ENCODE assay signal across 9 cellular contexts in the genomic region with DNA sequence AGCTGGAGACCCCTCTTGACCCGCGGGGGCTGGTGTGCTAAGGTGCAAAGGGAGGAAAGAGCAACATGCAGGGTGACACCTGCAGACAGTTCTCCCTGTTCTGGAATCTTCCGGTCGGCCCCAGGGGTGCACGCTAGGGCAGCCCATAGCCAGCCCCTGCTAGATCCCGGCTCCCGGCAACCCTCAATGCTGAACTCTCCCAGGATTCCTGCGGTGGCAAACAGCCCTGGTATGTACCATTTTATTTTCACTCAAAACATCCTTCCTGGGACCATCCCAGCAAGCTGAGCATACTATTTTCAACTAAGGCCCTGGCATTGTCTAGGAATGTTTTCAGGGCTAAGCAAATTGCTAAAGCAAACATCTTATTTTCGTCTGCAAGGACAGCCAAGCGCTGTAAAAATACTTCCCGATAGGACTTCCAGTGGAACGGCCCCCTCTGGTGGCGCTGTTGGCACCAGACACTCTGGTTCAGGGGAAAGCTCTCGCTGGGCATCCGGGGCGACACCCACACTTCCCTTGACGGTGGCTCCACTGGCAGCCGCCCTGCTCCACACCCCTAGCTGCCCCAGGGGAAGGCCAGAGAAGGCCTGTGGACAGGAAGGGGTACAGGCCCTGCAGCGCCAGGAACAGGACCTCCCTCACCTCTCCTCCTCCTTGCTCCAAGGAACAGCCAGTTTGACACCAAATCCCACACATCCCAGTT.
DNase-seq lines count a peak whose midpoint lies in the region; ATAC-seq, FAIRE-seq and TF ChIP-seq lines count a peak whose summit lies in the region.
"Had no signal": no experiment of that assay in that cellular context is flagged by ENCODE, and none has a peak within 500 bp of the region (broad histone marks: within the 10 kb centered on the region; RNA-seq: fewer than 3 reads in every experiment).

No MANE protein-coding gene starts in this region.

- no peak overlapping the region for H2BK120ac ChIP-seq in neuronal stem cell (ENCODE audit: low read depth, low read length)

- H2AFZ ChIP-seq in neuronal stem cell (ENCODE audit: low read length): no peak overlapping the region

- no peak for FAIRE-seq in frontal cortex (lab: Jason Lieb, UNC)
- FAIRE-seq: endometrium had no signal

- ATAC-seq in upper lobe of right lung (peak; percentile 87), HG03457 (IDR thresholded peaks at IDR 0.05; ENCODE audit: unreplicated experiment) (no peak)

- TF ChIP-seq CTCF in upper lobe of right lung (IDR thresholded peaks at IDR 0.05): peak; percentile 87

- peaks cover 38 to 45% of the 10 kb centered on the region in 2 donors for H3K4me1 ChIP-seq in neuronal stem cell (ENCODE audit: control insufficient read depth in 2 of 2, insufficient read depth in 1 of 2, low read depth in 1 of 2, low read length in 2 of 2)
- H3K4me1 ChIP-seq in upper lobe of right lung: peaks cover 78% of the 10 kb centered on the region

- H2AK5ac ChIP-seq in neuronal stem cell (ENCODE audit: low read depth, low read length): no peak overlapping the region

- intact Hi-C loops in upper lobe of right lung (cut with DNase I): no loop called here

- peak overlapping the region; percentile 36 for H3K9ac ChIP-seq in neuronal stem cell (ENCODE audit: low read depth, low read length, poor library complexity)

- H3K9me3 ChIP-seq in neuronal stem cell (replicated peaks in 1 of 2; ENCODE audit: control insufficient read depth in 2 of 2, insufficient read depth in 1 of 2, low read depth in 1 of 2, low read length in 2 of 2) (no peaks in the 10 kb centered on the region), upper lobe of right lung (no peaks in the 10 kb centered on the region)

- no peak overlapping the region for H2BK12ac ChIP-seq in neuronal stem cell (ENCODE audit: low read length)

- no peak overlapping the region for H3K14ac ChIP-seq in neuronal stem cell (ENCODE audit: low read length)

- no peak overlapping the region for H3K23ac ChIP-seq in neuronal stem cell (ENCODE audit: low read depth, low read length, poor library complexity)

- H4K91ac ChIP-seq in neuronal stem cell (ENCODE audit: low read depth, low read length, poor library complexity): no peak overlapping the region

- H3K4ac ChIP-seq in neuronal stem cell (ENCODE audit: low read length): no peak overlapping the region

- H3K27me3 ChIP-seq in neuronal stem cell (ENCODE audit: control insufficient read depth in 3 of 3, insufficient read depth in 3 of 3, low read depth in 1 of 3, low read length in 3 of 3): no peaks in the 10 kb centered on the region
- no peaks in the 10 kb centered on the region for H3K27me3 ChIP-seq in upper lobe of right lung

- no peak overlapping the region for H3K4me2 ChIP-seq in neuronal stem cell (ENCODE audit: insufficient read depth, low read length, poor library complexity, severe bottlenecking)

- peaks cover 2 to 30% of the 10 kb centered on the region in 2 donors for H3K36me3 ChIP-seq in neuronal stem cell (replicated peaks in 1 of 2; ENCODE audit: control insufficient read depth in 2 of 2, insufficient read depth in 2 of 2, low read length in 2 of 2)
- no peaks in the 10 kb centered on the region for H3K36me3 ChIP-seq in upper lobe of right lung

- H2BK5ac ChIP-seq in neuronal stem cell (ENCODE audit: low read length): no peak overlapping the region

- peaks cover 11% of the 10 kb centered on the region for H3K79me1 ChIP-seq in neuronal stem cell (ENCODE audit: low read depth, low read length)

- H2BK15ac ChIP-seq in neuronal stem cell (ENCODE audit: low read length): no peak overlapping the region

- H3K4me3 ChIP-seq in neuronal stem cell (ENCODE audit: low read length in 2 of 2) (no peak overlapping the region), upper lobe of right lung (peak overlapping the region; percentile 6)

- DNase-seq in NCI-H82 (lab: John Stamatoyannopoulos, UW) (peak; percentile 39), NCI-H82 treated with DMSO at 0.1 percent for 48 hours (lab: John Stamatoyannopoulos, UW; ENCODE audit: unreplicated experiment) (no peak), NCI-H2227 treated with DMSO at 0.1 percent for 48 hours (lab: John Stamatoyannopoulos, UW) (peak; percentile 24), frontal cortex (ENCODE audit: low spot score in 2 of 2) (peak; percentile 48 to 76), neuronal stem cell (ENCODE audit: low spot score) (peak; percentile 45), upper lobe of right lung (peak; percentile 92)
- DNase-seq in activated T-cell treated with anti-CD3 and anti-CD28 coated beads, Interleukin-2, amount 50 U/mL, for 48 hours: peak; percentile 61 to 62

- peak overlapping the region; percentile 49 for H3K18ac ChIP-seq in neuronal stem cell (ENCODE audit: low read length)

- H3K27ac ChIP-seq in neuronal stem cell (replicated peaks; ENCODE audit: low read length) (no peak overlapping the region), upper lobe of right lung (peak overlapping the region; percentile 70)

- WGBS in neuronal stem cell (ENCODE audit: extremely low coverage in 2 of 2, insufficient read length in 2 of 2, insufficient replicate concordance in 1 of 2), 2 donors: no CpG with 5 or more reads among the region's 19 CpGs

- H4K8ac ChIP-seq in neuronal stem cell (ENCODE audit: low read depth, low read length): no peak overlapping the region
